Comparison of ENCODE assay signal across 9 cellular contexts in the genomic region with DNA sequence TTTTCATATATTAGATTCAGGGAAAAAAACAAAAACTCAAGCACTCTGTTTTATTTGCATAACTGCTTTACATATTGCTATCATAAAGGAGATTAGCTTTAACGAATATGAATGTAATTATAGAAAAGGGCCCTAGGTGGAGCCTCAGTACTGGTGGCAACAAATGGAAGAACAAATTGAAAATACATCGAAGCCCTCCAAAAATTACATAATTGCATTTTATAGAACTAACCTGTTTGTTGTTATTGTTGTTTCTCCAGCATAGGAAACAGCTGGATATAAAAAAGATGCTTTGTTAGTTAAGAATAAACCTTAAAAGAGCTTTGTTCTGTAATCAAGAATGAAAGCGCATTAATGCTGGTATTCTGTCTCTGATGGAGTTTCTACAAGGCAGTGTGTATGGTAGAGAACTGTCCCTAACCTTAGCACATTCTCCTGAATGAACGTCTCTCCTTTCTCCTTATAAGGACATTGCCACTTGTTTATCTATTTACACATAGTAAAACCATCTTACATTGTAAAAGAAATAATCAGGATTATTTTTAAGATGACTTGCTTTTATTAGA. TPM values are rescaled to one million over a fixed set of nuclear protein-coding genes. Genes with fewer than 3 reads are reported as not detected.
DNase-seq lines count a peak whose midpoint lies in the region; ATAC-seq, FAIRE-seq and TF ChIP-seq lines count a peak whose summit lies in the region.
"Had no signal": no experiment of that assay in that cellular context is flagged by ENCODE, and none has a peak within 500 bp of the region (broad histone marks: within the 10 kb centered on the region; RNA-seq: fewer than 3 reads in every experiment).

No MANE protein-coding gene starts in this region.

- no peak overlapping the region for H3K23ac ChIP-seq in neuronal stem cell (ENCODE audit: low read depth, low read length, poor library complexity)

- H3K4me2 ChIP-seq in K562 (ENCODE audit: insufficient read depth, low read length) (no peak overlapping the region), neuronal stem cell (ENCODE audit: insufficient read depth, low read length, poor library complexity, severe bottlenecking) (no peak overlapping the region)

- POLR2A ChIA-PET in K562 (lab: Yijun Ruan, JAX) = interaction anchor here (1.3 kb wide), 1 partner anchor 61 kb away, joined by 6 read pairs; no protein-coding TSS in a partner anchor

- no peaks in the 10 kb centered on the region for H3K79me2 ChIP-seq in K562 (ENCODE audit: control insufficient read depth, insufficient read depth, low read length)

- peak overlapping the region; percentile 18; the same call in 1 of the 2 replicates for H2AFZ ChIP-seq in K562 (ENCODE audit: low read depth, low read length)
- no peak overlapping the region for H2AFZ ChIP-seq in neuronal stem cell (ENCODE audit: low read length)

- H3K9ac ChIP-seq in K562 (ENCODE audit: insufficient read depth in 1 of 2, low read depth in 2 of 2, low read length in 2 of 2) = no peak overlapping the region
- no peak overlapping the region for H3K9ac ChIP-seq in neuronal stem cell (ENCODE audit: low read depth, low read length, poor library complexity)

- 29% methylated on average over 4 of the region's 4 CpGs for WGBS in K562 (ENCODE audit: insufficient coverage, low coverage, missing lambda C conversion rate)
- WGBS in neuronal stem cell (ENCODE audit: extremely low coverage in 2 of 2, insufficient read length in 2 of 2, insufficient replicate concordance in 1 of 2), 2 donors = no CpG with 5 or more reads among the region's 4 CpGs

- FAIRE-seq in K562 (lab: Jason Lieb, UNC) = peak; percentile 61

- TF ChIP-seq CTCF in K562 (IDR thresholded peaks at IDR 0.05 in 2 of 3, conservative IDR thresholded peaks at IDR 0.05 in 1 of 3; ENCODE audit: insufficient read depth in 2 of 3, low read depth in 1 of 3, low read length in 3 of 3) = peak; percentile 60 to 89 (median 60)
- TF ChIP-seq CTCF in tibial artery (IDR thresholded peaks at IDR 0.05) = peak; percentile 44 to 51

- H3K4me1 ChIP-seq in K562 (replicated peaks in 1 of 2; ENCODE audit: control insufficient read depth in 2 of 2, insufficient read depth in 2 of 2, low read length in 2 of 2) (no peaks in the 10 kb centered on the region), tibial artery (peaks cover 0 to 8% (median 3%) of the 10 kb centered on the region in 4 donors), neuronal stem cell (ENCODE audit: control insufficient read depth in 2 of 2, insufficient read depth in 1 of 2, low read depth in 1 of 2, low read length in 2 of 2) (peaks cover 0 to 4% of the 10 kb centered on the region in 2 donors)

- intact Hi-C loops in K562 (cut with micrococcal nuclease) (loop anchor here (1.0 to 2.0 kb wide), 4 partner anchors 62 to 298 kb away; no protein-coding TSS in a partner anchor), tibial artery (cut with DNase I; ENCODE audit: low total_unique reads) (loop anchor here (10.0 kb wide), 2 partner anchors 144 to 244 kb away; no protein-coding TSS in a partner anchor)

- DNase-seq in AG20443 (ENCODE audit: low spot score) = peak; percentile 38
- DNase-seq in NCI-H2196 (lab: John Stamatoyannopoulos, UW; ENCODE audit: unreplicated experiment) = peak; percentile 71
- DNase-seq in K562 (ENCODE audit: extremely low read depth in 1 of 4, low spot score in 3 of 4) = peak; percentile 38 to 62 (median 42)
- DNase-seq in iris pigment epithelial cell (ENCODE audit: low read depth) = peak; percentile 59
- DNase-seq in tibial artery = no peak
- no peak for DNase-seq in neuronal stem cell (ENCODE audit: low spot score)

- H3K27me3 ChIP-seq in K562 (ENCODE audit: control insufficient read depth in 2 of 2, insufficient read depth in 2 of 2, low read length in 2 of 2) = no peaks in the 10 kb centered on the region
- H3K27me3 ChIP-seq in tibial artery = no peaks in the 10 kb centered on the region
- no peaks in the 10 kb centered on the region for H3K27me3 ChIP-seq in neuronal stem cell (ENCODE audit: control insufficient read depth in 3 of 3, insufficient read depth in 3 of 3, low read depth in 1 of 3, low read length in 3 of 3)
- H3K27me3 ChIP-seq: neutrophil had no signal

- TF ChIP-seq RAD21 in K562 (CRISPR knock-in tag; conservative IDR thresholded peaks at IDR 0.05 in 1 of 2, IDR thresholded peaks at IDR 0.05 in 1 of 2) = peak; percentile 88 to 93

- H2BK15ac ChIP-seq in neuronal stem cell (ENCODE audit: low read length) = no peak overlapping the region

- H2BK12ac ChIP-seq in neuronal stem cell (ENCODE audit: low read length) = no peak overlapping the region

- no peak for TF ChIP-seq EP300 in K562 (IDR thresholded peaks at IDR 0.05; ENCODE audit: low read length)

- H3K9me1 ChIP-seq in K562 (ENCODE audit: control insufficient read depth, insufficient read depth, low read length) = no peaks in the 10 kb centered on the region

- H4K20me1 ChIP-seq in K562 (replicated peaks; ENCODE audit: control insufficient read depth, insufficient read depth, low read length) = no peaks in the 10 kb centered on the region

- no peak overlapping the region for H3K18ac ChIP-seq in neuronal stem cell (ENCODE audit: low read length)

- H3K9me3 ChIP-seq in K562 (replicated peaks; ENCODE audit: control insufficient read depth, insufficient read depth, low read depth, low read length) (no peaks in the 10 kb centered on the region), tibial artery (no peaks in the 10 kb centered on the region), neuronal stem cell (replicated peaks in 1 of 2; ENCODE audit: control insufficient read depth in 2 of 2, insufficient read depth in 1 of 2, low read depth in 1 of 2, low read length in 2 of 2) (no peaks in the 10 kb centered on the region)
- H3K9me3 ChIP-seq: neutrophil had no signal

- no peak overlapping the region for H4K91ac ChIP-seq in neuronal stem cell (ENCODE audit: low read depth, low read length, poor library complexity)

- no peak overlapping the region for H2BK5ac ChIP-seq in neuronal stem cell (ENCODE audit: low read length)

- H3K79me1 ChIP-seq in neuronal stem cell (ENCODE audit: low read depth, low read length) = no peaks in the 10 kb centered on the region

- no TSS peak for BruUV-seq in K562 (replicated peaks; lab: Mats Ljungman, UMichigan)

- H3K27ac ChIP-seq in K562 (ENCODE audit: extremely low read depth, low read depth, low read length) (no peak overlapping the region), tibial artery (no peak overlapping the region), neuronal stem cell (replicated peaks; ENCODE audit: low read length) (no peak overlapping the region)
- H3K27ac ChIP-seq: neutrophil had no signal

- peak; percentile 88 for ATAC-seq in GM18858 (IDR thresholded peaks at IDR 0.05; ENCODE audit: unreplicated experiment)
- peak; percentile 79 for ATAC-seq in HG03095 (IDR thresholded peaks at IDR 0.05; ENCODE audit: unreplicated experiment)
- ATAC-seq in K562 = peak; percentile 87

- H3K14ac ChIP-seq in neuronal stem cell (ENCODE audit: low read length) = no peak overlapping the region

- H3K4ac ChIP-seq in neuronal stem cell (ENCODE audit: low read length) = no peak overlapping the region

- H4K8ac ChIP-seq in neuronal stem cell (ENCODE audit: low read depth, low read length) = no peak overlapping the region

- no peak overlapping the region for H2BK120ac ChIP-seq in neuronal stem cell (ENCODE audit: low read depth, low read length)

- H3K36me3 ChIP-seq in K562 (ENCODE audit: control insufficient read depth, insufficient read depth, low read length) (no peaks in the 10 kb centered on the region), tibial artery (no peaks in the 10 kb centered on the region), neuronal stem cell (replicated peaks in 1 of 2; ENCODE audit: control insufficient read depth in 2 of 2, insufficient read depth in 2 of 2, low read length in 2 of 2) (no peaks in the 10 kb centered on the region)
- H3K36me3 ChIP-seq: neutrophil had no signal

- H3K4me3 ChIP-seq in K562 (no peak overlapping the region), tibial artery (peak overlapping the region in 1 of 2 donors; percentile 22), neuronal stem cell (ENCODE audit: low read length in 2 of 2) (no peak overlapping the region)

- in situ Hi-C loops in K562 (cut with MboI) = no loop called here

- CTCF ChIA-PET in K562 (lab: Yijun Ruan, JAX; ENCODE audit: low intra/inter-chr PET ratio) = interaction anchor here (1.1 to 1.7 kb wide), 5 partner anchors 75 to 243 kb away, joined by 3 to 8 read pairs (median 5); no protein-coding TSS in a partner anchor

- H2AK5ac ChIP-seq in neuronal stem cell (ENCODE audit: low read depth, low read length) = no peak overlapping the region

- TF ChIP-seq POLR2A in K562 (conservative IDR thresholded peaks at IDR 0.05) = no peak

TF ChIP-seq in K562, 482 proteins besides CTCF, POLR2A, EP300 and RAD21 (continues in another document):
- no peak for TF ChIP-seq IRF2 (CRISPR knock-in tag; IDR thresholded peaks at IDR 0.05)

RNA-seq across cellular contexts. Expression of gene LCA5, which starts 33.7 kb away (rescaled TPM):
- total RNA-seq in K562 (2011; cell fraction: chromatin; rRNA removed; ENCODE audit: low replicate concordance) = 1.7 and 6.8 TPM in 2 replicates
- 0.67 and 0.79 TPM in 2 replicates for total RNA-seq in K562 (2011; cell fraction: nucleolus; rRNA removed)
- 1.8 and 3.5 TPM in 2 replicates for total RNA-seq in K562 (2011; cell fraction: nucleoplasm; rRNA removed)
- total RNA-seq in K562 (2014; rRNA removed) = 1.4 TPM in 2 replicates
- total RNA-seq in K562 (2014; rRNA removed; fragmentation: Illumina TruSeq; extraction: Trizol) = 3.4 and 4.6 TPM in 2 replicates
- 3.0 and 3.2 TPM in 2 replicates for total RNA-seq in K562 (2015; rRNA removed; fragmentation: Illumina TruSeq; extraction: Trizol)
- total RNA-seq in K562 (2021) = 2.2 TPM in 2 replicates
- 1.3 and 1.8 TPM in 2 replicates for polyA plus RNA-seq in K562 (2011; rRNA removed)
- 0.12 and 0.55 TPM in 2 replicates for polyA plus RNA-seq in K562 (2011; cell fraction: cytosol; rRNA removed)
- polyA plus RNA-seq in K562 (2011; cell fraction: nucleus; rRNA removed) = 0.88 and 1.3 TPM in 2 replicates
- polyA plus RNA-seq in K562 (2012) = 1.3 and 1.9 TPM in 2 replicates
- 2.4 and 2.5 TPM in 2 replicates for polyA plus RNA-seq in K562 (2014; fragmentation: Illumina TruSeq; extraction: Trizol)
- 1 to 10 TPM; 1.0 to 1.3 TPM for polyA plus RNA-seq in K562 (2014; fragmentation: Nextera tagmentation; extraction: Ambion mirVana)
- polyA plus RNA-seq in K562 (2014; rRNA removed) = 1.2 and 1.7 TPM in 2 replicates
- polyA minus RNA-seq in K562 (2011; rRNA and poly(A)+ RNA removed) = 2.7 and 4.0 TPM in 2 replicates
- polyA minus RNA-seq in K562 (2011; cell fraction: cytosol; rRNA and poly(A)+ RNA removed) = 1.8 TPM in 2 replicates
- 2.0 and 3.8 TPM in 2 replicates for polyA minus RNA-seq in K562 (2011; cell fraction: nucleus; rRNA and poly(A)+ RNA removed)
- polyA plus RNA-seq in neuronal stem cell (2013, experiment 1 of 2) = 6.9 TPM
- polyA plus RNA-seq in neuronal stem cell (2013, experiment 2 of 2) = 7.0 TPM

Comparison
In these comparisons a context has a peak if more than half of its experiments do, and no peak if none do; other contexts are left out.
1. DNase-seq: peak in AG20443 (single experiment), NCI-H2196 (single experiment), K562 (4 of 4) and iris pigment epithelial cell (single experiment); none in tibial artery (0 of 2) and neuronal stem cell (single experiment).
2. Peak in every context shown above with its lines, with median percentiles within 50 percentile points of each other: ATAC-seq.